ENCODE assay signal across 2 cellular contexts in the genomic region with DNA sequence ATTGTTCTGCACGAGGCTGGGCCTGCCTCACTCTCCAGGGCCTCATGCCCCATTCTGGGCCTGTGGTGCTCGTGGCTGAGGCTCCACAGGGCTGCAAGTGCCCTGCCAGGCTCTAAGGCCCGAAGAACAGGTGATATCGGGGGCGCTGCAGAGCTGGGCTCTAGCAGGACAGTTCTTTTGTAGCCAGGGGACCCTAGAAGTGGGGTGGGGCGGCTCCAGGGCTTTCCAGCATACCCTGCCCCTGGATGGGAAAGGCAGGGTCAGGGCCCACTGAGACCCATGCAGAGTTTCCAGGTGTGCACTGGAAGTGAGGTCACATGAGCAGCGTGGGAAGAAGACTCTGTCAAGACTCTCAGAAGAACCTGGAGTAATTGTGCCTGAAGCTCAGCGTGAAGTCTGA.
TF ChIP-seq lines count a peak whose summit lies in the region.

No MANE protein-coding gene starts in this region.

TF ChIP-seq in HCT116, 20 proteins besides CTCF, POLR2A, EP300 and RAD21:
- TF ChIP-seq ZFX (IDR thresholded peaks at IDR 0.05) (no peak; the same call in 1 of the 2 replicates), POLR2AphosphoS5 (IDR thresholded peaks at IDR 0.05; ENCODE audit: low read depth, low read length) (no peak), CBX3 (IDR thresholded peaks at IDR 0.05; ENCODE audit: low read depth) (no peak), EGR1 (IDR thresholded peaks at IDR 0.05; ENCODE audit: low read depth) (no peak), JUND (IDR thresholded peaks at IDR 0.05) (no peak), FOSL1 (IDR thresholded peaks at IDR 0.05; ENCODE audit: low read depth) (no peak), EZH2phosphoT487 (IDR thresholded peaks at IDR 0.05; ENCODE audit: borderline replicate concordance) (no peak), EZH2 (IDR thresholded peaks at IDR 0.05) (no peak), TCF7L2 (IDR thresholded peaks at IDR 0.05; ENCODE audit: borderline replicate concordance, extremely low read depth, insufficient read depth, insufficient read length) (no peak), YY1 (IDR thresholded peaks at IDR 0.05; ENCODE audit: extremely low read depth, insufficient replicate concordance, low read depth, low read length) (no peak), SRF (IDR thresholded peaks at IDR 0.05; ENCODE audit: low read depth) (no peak)
- TF ChIP-seq, protein P1, sequence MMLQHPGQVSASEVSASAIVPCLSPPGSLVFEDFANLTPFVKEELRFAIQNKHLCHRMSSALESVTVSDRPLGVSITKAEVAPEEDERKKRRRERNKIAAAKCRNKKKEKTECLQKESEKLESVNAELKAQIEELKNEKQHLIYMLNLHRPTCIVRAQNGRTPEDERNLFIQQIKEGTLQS (IDR thresholded peaks at IDR 0.05), result no peak
- TF ChIP-seq, protein P2, sequence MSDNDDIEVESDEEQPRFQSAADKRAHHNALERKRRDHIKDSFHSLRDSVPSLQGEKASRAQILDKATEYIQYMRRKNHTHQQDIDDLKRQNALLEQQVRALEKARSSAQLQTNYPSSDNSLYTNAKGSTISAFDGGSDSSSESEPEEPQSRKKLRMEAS (IDR thresholded peaks at IDR 0.05), result no peak
- TF ChIP-seq, protein P3, sequence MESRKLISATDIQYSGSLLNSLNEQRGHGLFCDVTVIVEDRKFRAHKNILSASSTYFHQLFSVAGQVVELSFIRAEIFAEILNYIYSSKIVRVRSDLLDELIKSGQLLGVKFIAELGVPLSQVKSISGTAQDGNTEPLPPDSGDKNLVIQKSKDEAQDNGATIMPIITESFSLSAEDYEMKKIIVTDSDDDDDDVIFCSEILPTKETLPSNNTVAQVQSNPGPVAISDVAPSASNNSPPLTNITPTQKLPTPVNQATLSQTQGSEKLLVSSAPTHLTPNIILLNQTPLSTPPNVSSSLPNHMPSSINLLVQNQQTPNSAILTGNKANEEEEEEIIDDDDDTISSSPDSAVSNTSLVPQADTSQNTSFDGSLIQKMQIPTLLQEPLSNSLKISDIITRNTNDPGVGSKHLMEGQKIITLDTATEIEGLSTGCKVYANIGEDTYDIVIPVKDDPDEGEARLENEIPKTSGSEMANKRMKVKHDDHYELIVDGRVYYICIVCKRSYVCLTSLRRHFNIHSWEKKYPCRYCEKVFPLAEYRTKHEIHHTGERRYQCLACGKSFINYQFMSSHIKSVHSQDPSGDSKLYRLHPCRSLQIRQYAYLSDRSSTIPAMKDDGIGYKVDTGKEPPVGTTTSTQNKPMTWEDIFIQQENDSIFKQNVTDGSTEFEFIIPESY (IDR thresholded peaks at IDR 0.05; ENCODE audit: extremely low read depth, insufficient replicate concordance, low read length), result no peak
- TF ChIP-seq, protein P4, sequence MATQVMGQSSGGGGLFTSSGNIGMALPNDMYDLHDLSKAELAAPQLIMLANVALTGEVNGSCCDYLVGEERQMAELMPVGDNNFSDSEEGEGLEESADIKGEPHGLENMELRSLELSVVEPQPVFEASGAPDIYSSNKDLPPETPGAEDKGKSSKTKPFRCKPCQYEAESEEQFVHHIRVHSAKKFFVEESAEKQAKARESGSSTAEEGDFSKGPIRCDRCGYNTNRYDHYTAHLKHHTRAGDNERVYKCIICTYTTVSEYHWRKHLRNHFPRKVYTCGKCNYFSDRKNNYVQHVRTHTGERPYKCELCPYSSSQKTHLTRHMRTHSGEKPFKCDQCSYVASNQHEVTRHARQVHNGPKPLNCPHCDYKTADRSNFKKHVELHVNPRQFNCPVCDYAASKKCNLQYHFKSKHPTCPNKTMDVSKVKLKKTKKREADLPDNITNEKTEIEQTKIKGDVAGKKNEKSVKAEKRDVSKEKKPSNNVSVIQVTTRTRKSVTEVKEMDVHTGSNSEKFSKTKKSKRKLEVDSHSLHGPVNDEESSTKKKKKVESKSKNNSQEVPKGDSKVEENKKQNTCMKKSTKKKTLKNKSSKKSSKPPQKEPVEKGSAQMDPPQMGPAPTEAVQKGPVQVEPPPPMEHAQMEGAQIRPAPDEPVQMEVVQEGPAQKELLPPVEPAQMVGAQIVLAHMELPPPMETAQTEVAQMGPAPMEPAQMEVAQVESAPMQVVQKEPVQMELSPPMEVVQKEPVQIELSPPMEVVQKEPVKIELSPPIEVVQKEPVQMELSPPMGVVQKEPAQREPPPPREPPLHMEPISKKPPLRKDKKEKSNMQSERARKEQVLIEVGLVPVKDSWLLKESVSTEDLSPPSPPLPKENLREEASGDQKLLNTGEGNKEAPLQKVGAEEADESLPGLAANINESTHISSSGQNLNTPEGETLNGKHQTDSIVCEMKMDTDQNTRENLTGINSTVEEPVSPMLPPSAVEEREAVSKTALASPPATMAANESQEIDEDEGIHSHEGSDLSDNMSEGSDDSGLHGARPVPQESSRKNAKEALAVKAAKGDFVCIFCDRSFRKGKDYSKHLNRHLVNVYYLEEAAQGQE (IDR thresholded peaks at IDR 0.05; ENCODE audit: low read depth), result no peak

TF ChIP-seq in endothelial cell of umbilical vein, 7 proteins besides CTCF, POLR2A, EP300 and RAD21:
- TF ChIP-seq, protein P2 (IDR thresholded peaks at IDR 0.05; ENCODE audit: insufficient read depth, insufficient read length), result no peak
- TF ChIP-seq EZH2 (IDR thresholded peaks at IDR 0.05; ENCODE audit: borderline replicate concordance, low read depth, low read length, severe bottlenecking) (no peak), JUN (IDR thresholded peaks at IDR 0.05; ENCODE audit: borderline replicate concordance, insufficient read depth, insufficient read length, low read depth) (no peak), FOS (IDR thresholded peaks at IDR 0.05; ENCODE audit: borderline replicate concordance, insufficient read depth, low read length) (no peak), GATA2 (IDR thresholded peaks at IDR 0.05; ENCODE audit: insufficient read depth, insufficient read length, low read depth, low read length) (no peak), POLR2AphosphoS5 (IDR thresholded peaks at IDR 0.05; ENCODE audit: insufficient read depth, low read depth, low read length) (no peak), MYC (IDR thresholded peaks at IDR 0.05; ENCODE audit: low read depth, low read length) (no peak)
